In the genomic region with DNA sequence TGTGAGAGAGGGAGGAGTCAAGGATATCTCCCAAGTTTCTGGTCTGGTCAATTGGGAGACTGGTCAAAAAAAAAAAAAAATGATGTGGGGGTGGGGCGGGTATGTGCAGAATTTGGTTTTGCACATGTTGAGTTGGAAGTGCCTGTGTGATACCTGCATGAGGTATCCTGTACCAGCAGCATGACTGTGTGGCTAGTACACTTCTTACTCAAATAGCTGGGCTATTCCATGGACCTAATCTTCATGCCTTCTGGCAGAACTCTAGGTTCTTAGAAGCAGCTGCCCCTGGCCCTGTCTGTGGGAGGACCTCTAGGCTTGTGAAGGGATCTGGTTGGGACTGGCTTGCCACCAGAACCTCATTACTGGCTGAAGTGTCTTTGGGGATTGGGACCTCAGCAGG, we compare ENCODE assay signal across 33 cellular contexts.
"Had no signal": no experiment of that assay in that cellular context is flagged by ENCODE, and none has a peak within 500 bp of the region (broad histone marks: within the 10 kb centered on the region; RNA-seq: fewer than 3 reads in every experiment).

No MANE protein-coding gene starts in this region.

- H3K4me1 ChIP-seq: body of pancreas had no signal

- H3K27ac ChIP-seq: adrenal gland, body of pancreas, coronary artery, WERI-Rb-1 had no signal

- H3K36me3 Mint-ChIP-seq: activated naive CD8-positive, alpha-beta T cell treated with anti-CD3 and anti-CD28 coated beads for 36 hours had no signal

- ATAC-seq: activated CD4-positive, CD25-positive, alpha-beta regulatory T cell treated with anti-CD3 and anti-CD28 coated beads, Interleukin-2, amount 50 U/mL, for 24 hours; activated CD8-positive, alpha-beta T cell treated with anti-CD3 and anti-CD28 coated beads for 36 hours; activated naive CD8-positive, alpha-beta T cell treated with anti-CD3 and anti-CD28 coated beads, Interleukin-2, amount 50 U/mL, for 24 hours; activated T-cell treated with anti-CD3 and anti-CD28 coated beads, Interleukin-2, amount 50 U/mL, for 4 hours; body of pancreas; esophagus mucosa; T-helper 17 cell had no signal

- H3K9me3 ChIP-seq: adrenal gland, body of pancreas had no signal

- H3K27me3 ChIP-seq: adrenal gland, body of pancreas, dorsolateral prefrontal cortex had no signal

- H3K27me3 Mint-ChIP-seq: activated B cell treated with CpG ODN at 0.5 μM for 24 hours, T-helper 17 cell had no signal

- H3K36me3 ChIP-seq: adrenal gland, WERI-Rb-1 had no signal

- H3K9me3 Mint-ChIP-seq: activated B cell treated with CpG ODN at 0.5 μM for 24 hours; activated CD8-positive, alpha-beta T cell treated with anti-CD3 and anti-CD28 coated beads for 36 hours; activated naive CD4-positive, alpha-beta T cell treated with anti-CD3 and anti-CD28 coated beads for 36 hours; activated naive CD4-positive, alpha-beta T cell treated with anti-CD3 and anti-CD28 coated beads, Interleukin-2, amount 50 U/mL, for 24 hours; activated naive CD8-positive, alpha-beta T cell treated with anti-CD3 and anti-CD28 coated beads for 36 hours; activated naive CD8-positive, alpha-beta T cell treated with anti-CD3 and anti-CD28 coated beads, Interleukin-2, amount 50 U/mL, for 24 hours; activated T-cell treated with anti-CD3 and anti-CD28 coated beads, Interleukin-2, amount 50 U/mL, for 4 hours; activated T-helper 2 cell treated with anti-CD3 and anti-CD28 coated beads, Interferon-gamma antibody, Interleukin-2, Interleukin-4, amounts not matched to agents 10 μg/mL and 5 μg/mL and 100 μg/mL, durations not matched to agents 14 hours and 24 hours and 36 hours; dendritic cell treated with granulocyte-macrophage colony-stimulating factor and Interleukin-4, amounts not matched to agents 40 ng/mL and 50 ng/mL, for 4 days; endodermal cell; T-helper 2 cell treated with Interferon-gamma antibody and Interleukin-4, amounts not matched to agents 5 μg/mL and 100 μg/mL, for 36 hours had no signal

- H3K4me3 ChIP-seq: adrenal gland, body of pancreas, coronary artery, dorsolateral prefrontal cortex had no signal

- DNase-seq: activated B cell treated with CpG ODN at 0.5 μM for 24 hours; activated CD4-positive, alpha-beta T cell treated with anti-CD3 and anti-CD28 coated beads for 48 hours; activated CD4-positive, alpha-beta T cell treated with anti-CD3 and anti-CD28 coated beads, Interleukin-2, amount 50 U/mL, for 1 hour; activated CD4-positive, alpha-beta T cell treated with anti-CD3 and anti-CD28 coated beads, Interleukin-2, amount 50 U/mL, for 48 hours; activated CD8-positive, alpha-beta memory T cell treated with anti-CD3 and anti-CD28 coated beads for 24 hours; activated CD8-positive, alpha-beta T cell treated with anti-CD3 and anti-CD28 coated beads for 36 hours; activated effector memory CD4-positive, alpha-beta T cell treated with anti-CD3 and anti-CD28 coated beads, Interleukin-2, amount 50 U/mL, for 16 hours; activated naive CD4-positive, alpha-beta T cell treated with anti-CD3 and anti-CD28 coated beads for 36 hours; activated naive CD8-positive, alpha-beta T cell treated with anti-CD3 and anti-CD28 coated beads for 36 hours; activated naive CD8-positive, alpha-beta T cell treated with anti-CD3 and anti-CD28 coated beads, Interleukin-2, amount 50 U/mL, for 24 hours; activated T-cell treated with anti-CD3 and anti-CD28 coated beads, Interleukin-2, amount 50 U/mL, for 4 hours; adrenal gland; amygdala; aorta; body of pancreas; caudate nucleus; cerebellar nuclear complex; dorsolateral prefrontal cortex; effector memory CD4-positive, alpha-beta T cell; foreskin fibroblast; head of caudate nucleus; T-helper 1 cell; T-helper 17 cell; T1000; WERI-Rb-1 had no signal

- H3K27ac Mint-ChIP-seq: activated B cell treated with CpG ODN at 0.5 μM for 24 hours; activated CD8-positive, alpha-beta T cell treated with anti-CD3 and anti-CD28 coated beads for 36 hours; activated naive CD4-positive, alpha-beta T cell treated with anti-CD3 and anti-CD28 coated beads for 36 hours; activated naive CD4-positive, alpha-beta T cell treated with anti-CD3 and anti-CD28 coated beads, Interleukin-2, amount 50 U/mL, for 24 hours; activated naive CD8-positive, alpha-beta T cell treated with anti-CD3 and anti-CD28 coated beads for 36 hours; activated naive CD8-positive, alpha-beta T cell treated with anti-CD3 and anti-CD28 coated beads, Interleukin-2, amount 50 U/mL, for 24 hours; activated T-helper 2 cell treated with anti-CD3 and anti-CD28 coated beads, Interferon-gamma antibody, Interleukin-2, Interleukin-4, amounts not matched to agents 10 μg/mL and 5 μg/mL and 100 μg/mL, durations not matched to agents 14 hours and 24 hours and 36 hours; dendritic cell treated with granulocyte-macrophage colony-stimulating factor and Interleukin-4, amounts not matched to agents 40 ng/mL and 50 ng/mL, for 4 days; endodermal cell; T-helper 2 cell treated with Interferon-gamma antibody and Interleukin-4, amounts not matched to agents 5 μg/mL and 100 μg/mL, for 36 hours had no signal

- H3K4me3 Mint-ChIP-seq: activated B cell treated with CpG ODN at 0.5 μM for 24 hours; activated CD8-positive, alpha-beta T cell treated with anti-CD3 and anti-CD28 coated beads for 36 hours; activated naive CD4-positive, alpha-beta T cell treated with anti-CD3 and anti-CD28 coated beads for 36 hours; activated naive CD4-positive, alpha-beta T cell treated with anti-CD3 and anti-CD28 coated beads, Interleukin-2, amount 50 U/mL, for 24 hours; activated naive CD8-positive, alpha-beta T cell treated with anti-CD3 and anti-CD28 coated beads for 36 hours; activated naive CD8-positive, alpha-beta T cell treated with anti-CD3 and anti-CD28 coated beads, Interleukin-2, amount 50 U/mL, for 24 hours; activated T-cell treated with anti-CD3 and anti-CD28 coated beads, Interleukin-2, amount 50 U/mL, for 4 hours; dendritic cell treated with granulocyte-macrophage colony-stimulating factor and Interleukin-4, amounts not matched to agents 40 ng/mL and 50 ng/mL, for 4 days; endodermal cell; T-helper 17 cell; T-helper 2 cell treated with Interferon-gamma antibody and Interleukin-4, amounts not matched to agents 5 μg/mL and 100 μg/mL, for 36 hours had no signal
